In the genomic region with DNA sequence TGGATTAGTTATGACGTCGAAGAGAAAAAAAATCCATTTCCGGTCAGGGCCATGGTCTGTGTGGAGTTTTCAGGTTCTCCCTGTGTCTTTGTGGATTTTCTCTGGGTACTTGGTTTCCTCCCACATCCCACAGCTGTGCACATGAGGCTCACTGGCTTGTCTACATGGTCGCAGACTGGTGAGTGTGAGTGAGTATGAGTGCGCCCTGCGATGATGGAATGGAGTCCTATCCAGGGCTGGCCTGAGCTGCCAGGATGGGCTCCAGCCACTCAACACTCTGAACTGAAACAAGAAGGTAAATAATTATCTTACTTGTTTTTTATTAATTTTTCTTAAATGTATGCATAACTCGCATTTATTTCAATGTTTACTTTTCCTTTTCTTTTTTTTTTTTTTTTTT, we compare ENCODE assay signal across 33 cellular contexts. TPM values are rescaled to one million over a fixed set of nuclear protein-coding genes. Genes with fewer than 3 reads are reported as not detected.
"Had no signal": no experiment of that assay in that cellular context is flagged by ENCODE, and none has a peak within 500 bp of the region (broad histone marks: within the 10 kb centered on the region; RNA-seq: fewer than 3 reads in every experiment).

No MANE protein-coding gene starts in this region.

- H3K9me3 ChIP-seq: colonic mucosa, heart right ventricle, lower lobe of right lung, neutrophil, sigmoid colon, stomach, thoracic aorta, tibial nerve, upper lobe of left lung had no signal

- H3K4me1 Mint-ChIP-seq: central memory CD8-positive, alpha-beta T cell; immature natural killer cell; memory B cell; neural crest cell; stimulated activated effector memory CD8-positive, alpha-beta T cell treated with anti-CD3 and anti-CD28 coated beads, Interleukin-12 subunit alpha, Interleukin-12 subunit beta, amount 100 ng/mL, for 72 hours had no signal

- H3K27ac Mint-ChIP-seq: dendritic cell treated with granulocyte-macrophage colony-stimulating factor and Interleukin-4, amounts not matched to agents 40 ng/mL and 50 ng/mL, for 4 days; immature natural killer cell; memory B cell; naive B cell; natural killer cell treated with Interleukin-12 subunit alpha and Interleukin-12 subunit beta and Interleukin-15 and Interleukin-18, amount 100 ng/mL, for 72 hours; progenitor cell of endocrine pancreas; stimulated activated effector memory CD8-positive, alpha-beta T cell treated with anti-CD3 and anti-CD28 coated beads, Interleukin-12 subunit alpha, Interleukin-12 subunit beta, amount 100 ng/mL, for 72 hours had no signal

- H3K4me3 Mint-ChIP-seq: central memory CD8-positive, alpha-beta T cell; dendritic cell treated with granulocyte-macrophage colony-stimulating factor and Interleukin-4, amounts not matched to agents 40 ng/mL and 50 ng/mL, for 4 days; immature natural killer cell; memory B cell; naive B cell; natural killer cell treated with Interleukin-12 subunit alpha and Interleukin-12 subunit beta and Interleukin-15 and Interleukin-18, amount 100 ng/mL, for 72 hours; neural crest cell; stimulated activated effector memory CD8-positive, alpha-beta T cell treated with anti-CD3 and anti-CD28 coated beads, Interleukin-12 subunit alpha, Interleukin-12 subunit beta, amount 100 ng/mL, for 72 hours had no signal

- H3K36me3 Mint-ChIP-seq: immature natural killer cell; memory B cell; naive B cell; natural killer cell treated with Interleukin-12 subunit alpha and Interleukin-12 subunit beta and Interleukin-15 and Interleukin-18, amount 100 ng/mL, for 72 hours; stimulated activated effector memory CD8-positive, alpha-beta T cell treated with anti-CD3 and anti-CD28 coated beads, Interleukin-12 subunit alpha, Interleukin-12 subunit beta, amount 100 ng/mL, for 72 hours had no signal

- H3K9ac ChIP-seq: parathyroid adenoma had no signal

- H3K4me3 ChIP-seq: colonic mucosa, heart right ventricle, lower lobe of right lung, thoracic aorta, upper lobe of left lung had no signal

- ATAC-seq: foreskin keratinocyte; heart right ventricle; left ventricle myocardium superior; lower lobe of right lung; stimulated activated effector memory CD8-positive, alpha-beta T cell treated with anti-CD3 and anti-CD28 coated beads, Interleukin-12 subunit alpha, Interleukin-12 subunit beta, amount 100 ng/mL, for 72 hours had no signal

- H3K27ac ChIP-seq: colonic mucosa, foreskin keratinocyte, heart right ventricle, lower lobe of right lung, neutrophil, parathyroid adenoma, stomach, thoracic aorta, tibial nerve, upper lobe of left lung had no signal

- DNase-seq: colonic mucosa; effector memory CD4-positive, alpha-beta T cell; foreskin keratinocyte; glutamatergic neuron; heart right ventricle; hypothalamus; immature natural killer cell; islet precursor cell; left ventricle myocardium superior; lower lobe of right lung; naive B cell; sigmoid colon; stimulated activated CD4-positive, alpha-beta T cell treated with anti-CD3 and anti-CD28 coated beads, Interleukin-2, amount 100 ng/mL, for 24 hours; stimulated activated CD4-positive, alpha-beta T cell treated with anti-CD3 and anti-CD28 coated beads, Interleukin-4, amount 100 ng/mL, for 24 hours; stimulated activated naive CD4-positive, alpha-beta T cell treated with Interleukin-2 at 50 U/mL for 16 hours; stomach; substantia nigra; upper lobe of left lung had no signal

- H3K9me3 Mint-ChIP-seq: central memory CD8-positive, alpha-beta T cell; dendritic cell treated with granulocyte-macrophage colony-stimulating factor and Interleukin-4, amounts not matched to agents 40 ng/mL and 50 ng/mL, for 4 days; memory B cell; natural killer cell treated with Interleukin-12 subunit alpha and Interleukin-12 subunit beta and Interleukin-15 and Interleukin-18, amount 100 ng/mL, for 72 hours; stimulated activated effector memory CD8-positive, alpha-beta T cell treated with anti-CD3 and anti-CD28 coated beads, Interleukin-12 subunit alpha, Interleukin-12 subunit beta, amount 100 ng/mL, for 72 hours had no signal

- H3K27me3 ChIP-seq: colonic mucosa, foreskin keratinocyte, sigmoid colon, stomach, tibial nerve, upper lobe of left lung had no signal

- H3K4me1 ChIP-seq: colonic mucosa, heart right ventricle, lower lobe of right lung, parathyroid adenoma, tibial nerve had no signal

- H3K36me3 ChIP-seq: colonic mucosa, heart right ventricle, lower lobe of right lung, neutrophil, sigmoid colon, stomach, thoracic aorta, tibial nerve, upper lobe of left lung had no signal

RNA-seq across cellular contexts. Expression of gene MMP3, which starts 10.8 kb away (rescaled TPM):
- total RNA-seq: chondrocyte; heart right ventricle; left ventricle myocardium superior; lower lobe of right lung; mononuclear cell; natural killer cell treated with Interleukin-12 subunit alpha and Interleukin-12 subunit beta and Interleukin-15 and Interleukin-18, amount 100 ng/mL, for 72 hours; neural crest cell; progenitor cell of endocrine pancreas; skeletal muscle tissue had no signal
- polyA plus RNA-seq: heart right ventricle, immature natural killer cell had no signal

RNA-seq across cellular contexts. Expression of gene MMP1, which starts 34.7 kb away (rescaled TPM):
- total RNA-seq: left ventricle myocardium superior; natural killer cell treated with Interleukin-12 subunit alpha and Interleukin-12 subunit beta and Interleukin-15 and Interleukin-18, amount 100 ng/mL, for 72 hours; neural crest cell; tibial nerve had no signal
- polyA plus RNA-seq: immature natural killer cell had no signal

RNA-seq across cellular contexts. Expression of gene MMP12, which starts 42.2 kb away (rescaled TPM):
- total RNA-seq: foreskin keratinocyte; left ventricle myocardium superior; mononuclear cell; natural killer cell treated with Interleukin-12 subunit alpha and Interleukin-12 subunit beta and Interleukin-15 and Interleukin-18, amount 100 ng/mL, for 72 hours; neural crest cell; progenitor cell of endocrine pancreas; skeletal muscle tissue; stomach; thoracic aorta; tibial nerve had no signal
- polyA plus RNA-seq: foreskin keratinocyte, heart right ventricle, immature natural killer cell had no signal

RNA-seq across cellular contexts. Expression of gene MMP10, which starts 52.2 kb away (rescaled TPM):
- total RNA-seq: heart right ventricle; left ventricle myocardium superior; lower lobe of right lung; natural killer cell treated with Interleukin-12 subunit alpha and Interleukin-12 subunit beta and Interleukin-15 and Interleukin-18, amount 100 ng/mL, for 72 hours; neural crest cell; osteoblast; progenitor cell of endocrine pancreas; sigmoid colon; skeletal muscle tissue; thoracic aorta; tibial nerve had no signal
- polyA plus RNA-seq: heart right ventricle, immature natural killer cell had no signal
